ENCODE assay signal across 21 cellular contexts in the genomic region with DNA sequence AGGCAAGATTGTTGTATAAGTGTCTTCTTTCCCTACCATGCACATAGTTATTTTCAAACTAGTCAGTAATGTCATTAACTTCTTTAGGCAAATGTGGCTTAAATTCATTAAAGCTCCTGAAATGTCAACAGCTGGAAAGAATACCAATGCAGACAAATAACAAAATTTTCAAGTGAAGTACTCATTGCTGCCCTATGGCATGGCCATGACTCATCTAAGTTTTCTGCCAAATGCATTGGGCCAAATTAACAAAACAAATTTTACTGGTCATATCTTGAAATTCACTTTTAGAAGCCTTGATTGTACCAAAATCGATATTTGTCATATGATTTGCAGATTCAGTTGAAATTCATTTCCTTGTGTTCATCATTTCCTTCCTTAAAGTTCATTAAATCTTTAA.
A peak's percentile ranks its signal among the peaks of the same experiment; 100 is the strongest.
DNase-seq lines count a peak whose midpoint lies in the region; ATAC-seq, FAIRE-seq and TF ChIP-seq lines count a peak whose summit lies in the region.
"Had no signal": no experiment of that assay in that cellular context is flagged by ENCODE, and none has a peak within 500 bp of the region (broad histone marks: within the 10 kb centered on the region; RNA-seq: fewer than 3 reads in every experiment).

No MANE protein-coding gene starts in this region.

- FAIRE-seq in bronchial epithelial cell (lab: Jason Lieb, UNC), result no peak
- FAIRE-seq: G401.6 had no signal

- H3K27me3 ChIP-seq in bronchial epithelial cell (ENCODE audit: control insufficient read depth, insufficient read depth, low read length), result no peaks in the 10 kb centered on the region

- H3K36me3 ChIP-seq in bronchial epithelial cell (ENCODE audit: control insufficient read depth, insufficient read depth, low read length), result no peaks in the 10 kb centered on the region

- no peak overlapping the region for H3K4me3 ChIP-seq in bronchial epithelial cell (ENCODE audit: low read depth, low read length)
- H3K4me3 ChIP-seq: GM23338 had no signal

- DNase-seq in NCI-H446 treated with DMSO at 0.1 percent for 48 hours (lab: John Stamatoyannopoulos, UW) (peak; percentile 2), NCI-H446 (lab: John Stamatoyannopoulos, UW) (no peak), NCI-H226 (peak; percentile 13), bronchial epithelial cell (ENCODE audit: low read depth) (peak; percentile 16), fibroblast of the conjunctiva (ENCODE audit: low read depth) (peak; percentile 2), GF-D8 (lab: John Stamatoyannopoulos, UW) (no peak), MV-4-11 (lab: John Stamatoyannopoulos, UW) (no peak)
- DNase-seq: ACHN; AML-193; C1 segment of cervical spinal cord; CD8-positive, alpha-beta T cell; DND-41; HCEC 1CT; NCI-H1694; NCI-H2081; NCI-H2171; NCI-H526 treated with DMSO at 0.1 percent for 48 hours; Right ventricle myocardium superior had no signal

- ATAC-seq in GM21619 (IDR thresholded peaks at IDR 0.05; ENCODE audit: unreplicated experiment), result no peak
- ATAC-seq: CD8-positive, alpha-beta T cell; GM23338 had no signal

- no peak for TF ChIP-seq CTCF in bronchial epithelial cell (IDR thresholded peaks at IDR 0.05; ENCODE audit: insufficient read depth, low read length, severe bottlenecking)

Comparison
In these comparisons a context has a peak if more than half of its experiments do, and no peak if none do; other contexts are left out.
1. DNase-seq: peak in NCI-H446 treated with DMSO at 0.1 percent for 48 hours (single experiment), NCI-H226 (single experiment), bronchial epithelial cell (single experiment) and fibroblast of the conjunctiva (single experiment); none in NCI-H446 (0 of 2), GF-D8 (single experiment) and MV-4-11 (single experiment).